18 cellular contexts compared by ENCODE assay signal in genomic region chr12:53616950-53617349, GRCh38. TPM values are rescaled to one million over a fixed set of nuclear protein-coding genes. Genes with fewer than 3 reads are reported as not detected.
DNase-seq lines count a peak whose midpoint lies in the region; ATAC-seq, FAIRE-seq and TF ChIP-seq lines count a peak whose summit lies in the region.
"Had no signal": no experiment of that assay in that cellular context is flagged by ENCODE, and none has a peak within 500 bp of the region (broad histone marks: within the 10 kb centered on the region; RNA-seq: fewer than 3 reads in every experiment).

No MANE protein-coding gene starts in this region.

- in situ Hi-C loops in HepG2 (cut with HindIII; ENCODE audit: extremely low pct_ligation_motif_present, low pct_unique_long_range_greater_than_20kb): no loop called here

- intact Hi-C loops in HepG2 (cut with micrococcal nuclease; ENCODE audit: unreplicated experiment): no loop called here
- intact Hi-C loops in tibial artery (cut with DNase I; ENCODE audit: low total_unique reads): no loop called here

- H4K20me1 ChIP-seq in HepG2 (ENCODE audit: insufficient read depth, low read length) (no peaks in the 10 kb centered on the region), SK-N-SH (ENCODE audit: insufficient read depth) (peaks cover 3% of the 10 kb centered on the region)

- H3K4me3 ChIP-seq in HepG2 (replicated peaks in 1 of 3; ENCODE audit: insufficient read depth in 1 of 3, low read depth in 2 of 3, low read length in 3 of 3): no peak overlapping the region
- peak overlapping the region in 1 of 2 donors; percentile 15 for H3K4me3 ChIP-seq in tibial artery
- no peak overlapping the region for H3K4me3 ChIP-seq in SK-N-SH (ENCODE audit: low read depth in 2 of 2, low read length in 1 of 2)
- H3K4me3 ChIP-seq: cardiac muscle cell, lung had no signal

- no peaks in the 10 kb centered on the region for H3K9me2 ChIP-seq in SK-N-SH

- H3K9me3 ChIP-seq in HepG2 (ENCODE audit: low read length) (no peaks in the 10 kb centered on the region), tibial artery (no peaks in the 10 kb centered on the region), SK-N-SH (no peaks in the 10 kb centered on the region)
- H3K9me3 ChIP-seq: Caco-2 had no signal

- no peak for ATAC-seq in HepG2
- ATAC-seq: activated T-cell treated with anti-CD3 and anti-CD28 coated beads, Interleukin-2, amount 50 U/mL, for 72 hours had no signal

- H3K27me3 ChIP-seq in HepG2 (ENCODE audit: control insufficient read depth in 1 of 2, insufficient read depth in 2 of 2, low read length in 2 of 2) (no peaks in the 10 kb centered on the region), tibial artery (no peaks in the 10 kb centered on the region), SK-N-SH (ENCODE audit: insufficient read depth) (no peaks in the 10 kb centered on the region)
- H3K27me3 ChIP-seq: cardiac muscle cell had no signal

- FAIRE-seq in HepG2 (lab: Jason Lieb, UNC): no peak
- FAIRE-seq: H1 had no signal

- TF ChIP-seq CTCF in RWPE1 (conservative IDR thresholded peaks at IDR 0.05; ENCODE audit: low read depth) (no peak), HepG2 (CRISPR knock-in tag; IDR thresholded peaks at IDR 0.05) (no peak), tibial artery (IDR thresholded peaks at IDR 0.05) (no peak), SK-N-SH (IDR thresholded peaks at IDR 0.05) (no peak)

- CTCF ChIA-PET in RWPE1 (lab: Yijun Ruan, JAX): no interaction called here
- CTCF ChIA-PET in HepG2 (lab: Yijun Ruan, JAX; ENCODE audit: low intra/inter-chr PET ratio, low total read pairs): no interaction called here
- CTCF ChIA-PET in SK-N-SH (lab: Yijun Ruan, JAX): interaction anchor here (1.0 to 1.1 kb wide), 2 partner anchors 9 to 73 kb away, joined by 3 to 5 read pairs; no protein-coding TSS in a partner anchor

- WGBS in HepG2 (ENCODE audit: low lambda C conversion rate): 96% methylated on average over 4 of the region's 4 CpGs
- WGBS in SK-N-SH (ENCODE audit: low lambda C conversion rate): 96% methylated on average over 4 of the region's 4 CpGs

- no peak for TF ChIP-seq RAD21 in HepG2 (CRISPR knock-in tag; IDR thresholded peaks at IDR 0.05)
- no peak for TF ChIP-seq RAD21 in SK-N-SH (IDR thresholded peaks at IDR 0.05; ENCODE audit: low read length)

- H2AFZ ChIP-seq in HepG2 (ENCODE audit: low read length): no peak overlapping the region
- H2AFZ ChIP-seq in SK-N-SH (ENCODE audit: low read depth): no peak overlapping the region

- H3K36me3 ChIP-seq in HepG2 (replicated peaks in 1 of 2; ENCODE audit: control insufficient read depth in 1 of 2, insufficient read depth in 2 of 2, low read length in 2 of 2): peaks cover 0 to 7% of the 10 kb centered on the region in 2 experiments; a peak in 2 of 5 replicates
- H3K36me3 ChIP-seq in tibial artery: peaks cover 0 to 13% (median 8%) of the 10 kb centered on the region in 3 donors
- H3K36me3 ChIP-seq in SK-N-SH (replicated peaks in 1 of 2; ENCODE audit: control insufficient read depth in 1 of 2, insufficient read depth in 2 of 2, low read length in 1 of 2): no peaks in the 10 kb centered on the region
- H3K36me3 ChIP-seq: cardiac muscle cell had no signal

- no peak for TF ChIP-seq POLR2A in HepG2 (IDR thresholded peaks at IDR 0.05; ENCODE audit: insufficient read depth in 1 of 2, low read depth in 2 of 2, low read length in 2 of 2)

- H3K27ac ChIP-seq in RWPE1: peak overlapping the region; percentile 42
- no peak overlapping the region for H3K27ac ChIP-seq in HepG2 (ENCODE audit: extremely low read length, insufficient read depth, low read length)
- peak overlapping the region; percentile 52 to 57 for H3K27ac ChIP-seq in tibial artery
- H3K27ac ChIP-seq in SK-N-SH (ENCODE audit: low read depth in 2 of 2, low read length in 1 of 2): no peak overlapping the region
- H3K27ac ChIP-seq: 22Rv1, cardiac muscle cell had no signal

- H3K4me2 ChIP-seq in HepG2 (ENCODE audit: low read depth, low read length) (no peak overlapping the region), SK-N-SH (no peak overlapping the region)

- POLR2A ChIA-PET in RWPE1 (lab: Yijun Ruan, JAX; ENCODE audit: low non-redundant PET) (no interaction called here), HepG2 (lab: Yijun Ruan, JAX) (interaction anchor here (1.1 kb wide), 1 partner anchor 59 kb away, joined by 3 read pairs; the partner anchor contains the start of gene ATP5MC2), SK-N-SH (lab: Yijun Ruan, JAX) (no interaction called here)

- TF ChIP-seq EP300 in HepG2 (IDR thresholded peaks at IDR 0.05; ENCODE audit: low read depth in 2 of 2, low read length in 2 of 2) (no peak), HepG2 (CRISPR knock-in tag; IDR thresholded peaks at IDR 0.05; ENCODE audit: borderline replicate concordance) (no peak), SK-N-SH (IDR thresholded peaks at IDR 0.05; ENCODE audit: borderline replicate concordance in 1 of 2, low read depth in 1 of 2, low read length in 1 of 2) (no peak)

- H3K9ac ChIP-seq in HepG2 (ENCODE audit: insufficient read depth, low read depth, low read length) (no peak overlapping the region), SK-N-SH (no peak overlapping the region)

- H3K79me2 ChIP-seq in HepG2 (ENCODE audit: insufficient read depth, low read length): peaks cover 41% of the 10 kb centered on the region
- H3K79me2 ChIP-seq in SK-N-SH (ENCODE audit: insufficient read depth): peaks cover 93% of the 10 kb centered on the region

- H3K4me1 ChIP-seq in HepG2 (ENCODE audit: insufficient read depth, low read length) (no peaks in the 10 kb centered on the region), tibial artery (peaks cover 0 to 84% (median 38%) of the 10 kb centered on the region in 4 donors), SK-N-SH (ENCODE audit: control insufficient read depth in 1 of 2, insufficient read depth in 2 of 2, low read depth in 1 of 2, low read length in 1 of 2) (peaks cover 0 to 9% of the 10 kb centered on the region in 2 experiments; a peak in 1 of 4 replicates)
- H3K4me1 ChIP-seq: Caco-2 had no signal

- peaks cover 4% of the 10 kb centered on the region for H3F3A ChIP-seq in SK-N-SH (replicated peaks; ENCODE audit: insufficient read depth)

- DNase-seq in NOMO-1 treated with DMSO at 0.1 percent for 48 hours (lab: John Stamatoyannopoulos, UW; ENCODE audit: unreplicated experiment): peak; percentile 16
- no peak for DNase-seq in NOMO-1 (lab: John Stamatoyannopoulos, UW; ENCODE audit: unreplicated experiment in 2 of 2)
- no peak for DNase-seq in RWPE1 (ENCODE audit: low spot score)
- DNase-seq in HepG2 (ENCODE audit: low spot score): no peak
- no peak for DNase-seq in tibial artery
- DNase-seq in hypothalamus (lab: John Stamatoyannopoulos, UW): no peak
- no peak for DNase-seq in SK-N-SH
- no peak for DNase-seq in NCI-H2081 treated with DMSO at 0.1 percent for 48 hours (lab: John Stamatoyannopoulos, UW)
- DNase-seq: activated CD4-positive, alpha-beta T cell treated with anti-CD3 and anti-CD28 coated beads for 48 hours; activated naive CD4-positive, alpha-beta T cell treated with anti-CD3 and anti-CD28 coated beads, Interleukin-2, amount 10 ng/mL, durations not matched to agents 7 days and 5 days; activated T-cell treated with anti-CD3 and anti-CD28 coated beads, Interleukin-2, amount 50 U/mL, for 72 hours; amygdala; Caco-2; posterior cingulate gyrus had no signal

- no TSS peak for BruUV-seq in HepG2 (replicated peaks; lab: Mats Ljungman, UMichigan)

RNA-seq across cellular contexts. Expression of gene ATF7, which starts 9.2 kb away (rescaled TPM):
- total RNA-seq in HepG2 (2016; rRNA removed; fragmentation: Illumina TruSeq; extraction: Trizol): 9.6 and 11.3 TPM in 2 replicates
- total RNA-seq in HepG2 (2016; cell fraction: cytosol; rRNA removed; fragmentation: Illumina TruSeq; extraction: Trizol; ENCODE audit: low read depth): 5.4 and 5.9 TPM in 2 replicates
- 10.1 and 12.2 TPM in 2 replicates for total RNA-seq in HepG2 (2016; cell fraction: insoluble cytoplasmic fraction; rRNA removed; fragmentation: Illumina TruSeq; extraction: Trizol)
- total RNA-seq in HepG2 (2016; cell fraction: membrane; rRNA removed; fragmentation: Illumina TruSeq; extraction: Trizol): 8.6 and 10.1 TPM in 2 replicates
- total RNA-seq in HepG2 (2016; cell fraction: nucleus; rRNA removed; fragmentation: Illumina TruSeq; extraction: Trizol): 11.5 and 13.0 TPM in 2 replicates
- 14.0 and 16.2 TPM in 2 replicates for polyA plus RNA-seq in HepG2 (2011; rRNA removed)
- polyA plus RNA-seq in HepG2 (2011; cell fraction: cytosol; rRNA removed): 8.1 and 10.9 TPM in 2 replicates
- polyA plus RNA-seq in HepG2 (2011; cell fraction: nucleus; rRNA removed): 19.1 and 23.0 TPM in 2 replicates
- 10.2 and 12.7 TPM in 2 replicates for polyA plus RNA-seq in HepG2 (2012)
- polyA plus RNA-seq in HepG2 (2016; cell fraction: cytosol; fragmentation: Illumina TruSeq; extraction: Trizol; ENCODE audit: low read depth): 6.6 and 8.4 TPM in 2 replicates
- polyA plus RNA-seq in HepG2 (2016; cell fraction: insoluble cytoplasmic fraction; fragmentation: Illumina TruSeq; extraction: Trizol; ENCODE audit: low read depth): 24.5 and 24.8 TPM in 2 replicates
- polyA plus RNA-seq in HepG2 (2016; cell fraction: membrane; fragmentation: Illumina TruSeq; extraction: Trizol; ENCODE audit: low read depth): 8.8 and 10.2 TPM in 2 replicates
- polyA plus RNA-seq in HepG2 (2016; cell fraction: nucleus; fragmentation: Illumina TruSeq; extraction: Trizol; ENCODE audit: insufficient read depth, low read depth): 23.1 and 23.3 TPM in 2 replicates
- 25.8 and 31.9 TPM in 2 replicates for polyA minus RNA-seq in HepG2 (2011; rRNA and poly(A)+ RNA removed; ENCODE audit: low replicate concordance)
- 11.3 and 15.8 TPM in 2 replicates for polyA minus RNA-seq in HepG2 (2011; cell fraction: cytosol; rRNA and poly(A)+ RNA removed)
- 21.9 and 32.6 TPM in 2 replicates for polyA minus RNA-seq in HepG2 (2011; cell fraction: nucleus; rRNA and poly(A)+ RNA removed)
- 12.8 and 17.3 TPM in 2 replicates for polyA plus RNA-seq in SK-N-SH (2012; rRNA removed)
- polyA plus RNA-seq in SK-N-SH (2012; cell fraction: cytosol; rRNA removed): 10.6 and 10.9 TPM in 2 replicates
- polyA plus RNA-seq in SK-N-SH (2012; cell fraction: nucleus; rRNA removed): 24.9 and 25.3 TPM in 2 replicates

RNA-seq across cellular contexts. Expression of gene ATP5MC2, which starts 58.9 kb away (rescaled TPM):
- 230 and 280 TPM in 2 replicates for total RNA-seq in HepG2 (2016; rRNA removed; fragmentation: Illumina TruSeq; extraction: Trizol)
- 151 and 157 TPM in 2 replicates for total RNA-seq in HepG2 (2016; cell fraction: cytosol; rRNA removed; fragmentation: Illumina TruSeq; extraction: Trizol; ENCODE audit: low read depth)
- total RNA-seq in HepG2 (2016; cell fraction: insoluble cytoplasmic fraction; rRNA removed; fragmentation: Illumina TruSeq; extraction: Trizol): 232 and 280 TPM in 2 replicates
- total RNA-seq in HepG2 (2016; cell fraction: membrane; rRNA removed; fragmentation: Illumina TruSeq; extraction: Trizol): 204 and 221 TPM in 2 replicates
- total RNA-seq in HepG2 (2016; cell fraction: nucleus; rRNA removed; fragmentation: Illumina TruSeq; extraction: Trizol): 76.9 and 91.1 TPM in 2 replicates
- 257 and 310 TPM in 2 replicates for polyA plus RNA-seq in HepG2 (2011; rRNA removed)
- polyA plus RNA-seq in HepG2 (2011; cell fraction: cytosol; rRNA removed): 284 and 385 TPM in 2 replicates
- 86.5 and 86.7 TPM in 2 replicates for polyA plus RNA-seq in HepG2 (2011; cell fraction: nucleus; rRNA removed)
- polyA plus RNA-seq in HepG2 (2012): 317 and 363 TPM in 2 replicates
- 221 and 241 TPM in 2 replicates for polyA plus RNA-seq in HepG2 (2016; cell fraction: cytosol; fragmentation: Illumina TruSeq; extraction: Trizol; ENCODE audit: low read depth)
- polyA plus RNA-seq in HepG2 (2016; cell fraction: insoluble cytoplasmic fraction; fragmentation: Illumina TruSeq; extraction: Trizol; ENCODE audit: low read depth): 345 and 371 TPM in 2 replicates
- 262 and 271 TPM in 2 replicates for polyA plus RNA-seq in HepG2 (2016; cell fraction: membrane; fragmentation: Illumina TruSeq; extraction: Trizol; ENCODE audit: low read depth)
- polyA plus RNA-seq in HepG2 (2016; cell fraction: nucleus; fragmentation: Illumina TruSeq; extraction: Trizol; ENCODE audit: insufficient read depth, low read depth): 159 and 177 TPM in 2 replicates
- 938 and 2,113 TPM in 2 replicates for polyA minus RNA-seq in HepG2 (2011; rRNA and poly(A)+ RNA removed; ENCODE audit: low replicate concordance)
- polyA minus RNA-seq in HepG2 (2011; cell fraction: cytosol; rRNA and poly(A)+ RNA removed): 149 and 170 TPM in 2 replicates
- 81.6 and 93.6 TPM in 2 replicates for polyA minus RNA-seq in HepG2 (2011; cell fraction: nucleus; rRNA and poly(A)+ RNA removed)
- 309 and 319 TPM in 2 replicates for polyA plus RNA-seq in SK-N-SH (2012; rRNA removed)
- 231 and 288 TPM in 2 replicates for polyA plus RNA-seq in SK-N-SH (2012; cell fraction: cytosol; rRNA removed)
- 116 and 117 TPM in 2 replicates for polyA plus RNA-seq in SK-N-SH (2012; cell fraction: nucleus; rRNA removed)

Comparison
In these comparisons a context has a peak if more than half of its experiments do, and no peak if none do; other contexts are left out.
1. H3K27ac ChIP-seq: peak in RWPE1 (single experiment) and tibial artery (2 of 2); none in HepG2 (single experiment) and SK-N-SH (0 of 2).